Comparison of ENCODE assay signal across 8 cellular contexts in the genomic region with DNA sequence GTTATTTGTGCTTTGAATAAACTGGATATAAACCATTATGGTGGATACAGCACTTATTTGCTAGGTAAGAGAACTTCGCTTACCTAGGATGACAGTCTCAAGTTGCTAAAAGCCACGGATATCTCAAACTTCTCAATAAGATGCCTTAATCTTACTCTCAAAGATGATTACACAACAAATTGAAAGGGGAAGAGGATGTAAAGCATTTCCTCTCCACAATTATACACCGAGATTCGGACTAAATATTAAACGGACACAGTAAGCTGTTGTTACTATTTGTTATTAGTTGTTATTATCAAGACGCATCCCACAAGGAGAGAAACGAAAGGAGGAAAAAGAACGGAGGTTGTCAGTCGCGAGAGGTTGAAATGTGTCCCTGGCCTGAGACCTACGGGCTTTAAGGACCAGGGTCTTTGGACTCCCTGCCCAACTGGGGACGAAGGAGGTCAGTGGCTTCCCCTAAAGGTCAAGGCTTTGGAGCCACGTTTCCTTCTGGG. TPM values are rescaled to one million over a fixed set of nuclear protein-coding genes. Genes with fewer than 3 reads are reported as not detected.
DNase-seq lines count a peak whose midpoint lies in the region; ATAC-seq and TF ChIP-seq lines count a peak whose summit lies in the region.

No MANE protein-coding gene starts in this region.

- no peak for ATAC-seq in activated T-helper 17 cell treated with anti-CD3 and anti-CD28 coated beads, Interleukin-2, amount 50 U/mL, for 72 hours (replicated peaks)
- ATAC-seq in HG02938 (IDR thresholded peaks at IDR 0.05; ENCODE audit: unreplicated experiment): no peak
- ATAC-seq in HG03432 (IDR thresholded peaks at IDR 0.05; ENCODE audit: unreplicated experiment): no peak

- H3K4me3 Mint-ChIP-seq in activated T-helper 17 cell treated with anti-CD3 and anti-CD28 coated beads, Interleukin-2, amount 50 U/mL, for 72 hours: peak overlapping the region; percentile 100

- H3K4me3 ChIP-seq in hepatocyte: peak overlapping the region; percentile 80
- peak overlapping the region; percentile 78 to 98 (median 96) for H3K4me3 ChIP-seq in skeletal muscle tissue (ENCODE audit: low read length in 3 of 3)

- H2AFZ ChIP-seq in hepatocyte: peak overlapping the region; percentile 75

- DNase-seq in GM10248 (ENCODE audit: extremely low spot score) (peak; percentile 36), HPDE6-E6E7 (ENCODE audit: extremely low spot score) (peak; percentile 5), hepatocyte (ENCODE audit: low spot score) (no peak), T1000 (lab: John Stamatoyannopoulos, UW) (no peak)

- H3K9me3 ChIP-seq in hepatocyte (ENCODE audit: low read depth) (no peaks in the 10 kb centered on the region), skeletal muscle tissue (ENCODE audit: control insufficient read depth in 3 of 3, low read length in 3 of 3) (no peaks in the 10 kb centered on the region)

- peaks cover 27% of the 10 kb centered on the region for H3K4me1 Mint-ChIP-seq in activated T-helper 17 cell treated with anti-CD3 and anti-CD28 coated beads, Interleukin-2, amount 50 U/mL, for 72 hours

- no peaks in the 10 kb centered on the region for H3K27me3 Mint-ChIP-seq in activated T-helper 17 cell treated with anti-CD3 and anti-CD28 coated beads, Interleukin-2, amount 50 U/mL, for 72 hours

- H3K36me3 ChIP-seq in hepatocyte (replicated peaks; ENCODE audit: insufficient read depth, low read depth) (no peaks in the 10 kb centered on the region), skeletal muscle tissue (ENCODE audit: control insufficient read depth in 3 of 3, insufficient read depth in 3 of 3, low read length in 3 of 3) (peaks cover 0 to 2% (median 0%) of the 10 kb centered on the region in 3 donors)

- H3K9ac ChIP-seq in skeletal muscle tissue (ENCODE audit: low read depth in 1 of 3, low read length in 3 of 3): peak overlapping the region; percentile 87 to 99 (median 95)

- 5% methylated on average over 13 of the region's 13 CpGs for WGBS in hepatocyte (ENCODE audit: low lambda C conversion rate, missing lambda C conversion rate)

- TF ChIP-seq CTCF in GM10248 (IDR thresholded peaks at IDR 0.05; ENCODE audit: control extremely low read depth, extremely low read depth, low read depth, missing control alignments) (no peak), hepatocyte (IDR thresholded peaks at IDR 0.05; ENCODE audit: poor library complexity) (no peak)

- H3K9me2 ChIP-seq in hepatocyte (replicated peaks; ENCODE audit: insufficient read depth): no peaks in the 10 kb centered on the region

- H3K36me3 Mint-ChIP-seq in activated T-helper 17 cell treated with anti-CD3 and anti-CD28 coated beads, Interleukin-2, amount 50 U/mL, for 72 hours (ENCODE audit: low read depth): peaks cover 29% of the 10 kb centered on the region

- H3K27ac Mint-ChIP-seq in activated T-helper 17 cell treated with anti-CD3 and anti-CD28 coated beads, Interleukin-2, amount 50 U/mL, for 72 hours: peak overlapping the region; percentile 99

- H3K79me2 ChIP-seq in hepatocyte: peaks cover 51% of the 10 kb centered on the region

- H4K20me1 ChIP-seq in hepatocyte (ENCODE audit: insufficient read depth, poor library complexity, severe bottlenecking): no peaks in the 10 kb centered on the region

- POLR2A ChIA-PET in GM10248 (lab: Yijun Ruan, JAX): interaction anchor here (1.0 kb wide), 2 partner anchors 68 to 85 kb away, joined by 3 to 5 read pairs; partner anchors contain the start of gene STARD9

- H3K4me1 ChIP-seq in hepatocyte (ENCODE audit: insufficient read depth): peaks cover 20% of the 10 kb centered on the region
- H3K4me1 ChIP-seq in skeletal muscle tissue (ENCODE audit: control insufficient read depth in 3 of 3, insufficient read depth in 3 of 3, low read length in 3 of 3): peaks cover 8 to 15% (median 9%) of the 10 kb centered on the region in 3 donors

- H3K4me2 ChIP-seq in hepatocyte: peak overlapping the region; percentile 76

- no peaks in the 10 kb centered on the region for H3K9me3 Mint-ChIP-seq in activated T-helper 17 cell treated with anti-CD3 and anti-CD28 coated beads, Interleukin-2, amount 50 U/mL, for 72 hours

- H3K27ac ChIP-seq in hepatocyte: peak overlapping the region; percentile 99
- peak overlapping the region; percentile 92 for H3K27ac ChIP-seq in skeletal muscle tissue (ENCODE audit: low read depth, low read length)

- CTCF ChIA-PET in GM10248 (lab: Yijun Ruan, JAX): interaction anchor here (0.9 to 2.0 kb wide), 9 partner anchors 9 to 115 kb away, joined by 3 to 11 read pairs (median 4); no protein-coding TSS in a partner anchor

- H3K27me3 ChIP-seq in hepatocyte (no peaks in the 10 kb centered on the region), skeletal muscle tissue (ENCODE audit: control insufficient read depth in 3 of 3, insufficient read depth in 3 of 3, low read length in 3 of 3) (no peaks in the 10 kb centered on the region)

RNA-seq across cellular contexts. Expression of gene ZNF106, which starts 0.6 kb away (rescaled TPM):
- total RNA-seq in activated T-helper 17 cell treated with anti-CD3 and anti-CD28 coated beads, Interleukin-2, amount 50 U/mL, for 72 hours: 10 to 100 TPM; 55.1 to 58.1 TPM
- total RNA-seq in hepatocyte (39.0 and 44.5 TPM in 2 replicates), skeletal muscle tissue (274 TPM)
- 30.1 and 40.9 TPM in 2 replicates for polyA plus RNA-seq in hepatocyte

RNA-seq across cellular contexts. Expression of gene SNAP23, which starts 5.1 kb away (rescaled TPM):
- 10 to 100 TPM; 48.4 to 58.8 TPM for total RNA-seq in activated T-helper 17 cell treated with anti-CD3 and anti-CD28 coated beads, Interleukin-2, amount 50 U/mL, for 72 hours
- 103 and 123 TPM in 2 replicates for total RNA-seq in hepatocyte
- 82.7 and 85.7 TPM in 2 replicates for polyA plus RNA-seq in hepatocyte
- total RNA-seq in skeletal muscle tissue: 50.6 TPM

RNA-seq across cellular contexts. Expression of gene LRRC57, which starts 58.3 kb away (rescaled TPM):
- total RNA-seq in activated T-helper 17 cell treated with anti-CD3 and anti-CD28 coated beads, Interleukin-2, amount 50 U/mL, for 72 hours: 10 to 100 TPM; 18.7 to 21.4 TPM
- total RNA-seq in hepatocyte: 19.4 and 19.6 TPM in 2 replicates
- polyA plus RNA-seq in hepatocyte: 13.7 and 14.1 TPM in 2 replicates
- 8.9 TPM for total RNA-seq in skeletal muscle tissue

RNA-seq across cellular contexts. Expression of gene HAUS2, which starts 58.3 kb away (rescaled TPM):
- 10 to 100 TPM; 43.4 to 61.7 TPM for total RNA-seq in activated T-helper 17 cell treated with anti-CD3 and anti-CD28 coated beads, Interleukin-2, amount 50 U/mL, for 72 hours
- 20.2 and 36.8 TPM in 2 replicates for total RNA-seq in hepatocyte
- 9.6 and 15.1 TPM in 2 replicates for polyA plus RNA-seq in hepatocyte
- 9.4 TPM for total RNA-seq in skeletal muscle tissue

Comparison
In these comparisons a context has a peak if more than half of its experiments do, and no peak if none do; other contexts are left out.
1. DNase-seq: peak in GM10248 (single experiment) and HPDE6-E6E7 (single experiment); none in hepatocyte (single experiment) and T1000 (single experiment).